16 cellular contexts compared by ENCODE assay signal in genomic region chr3:73036694-73037368, GRCh38. TPM values are rescaled to one million over a fixed set of nuclear protein-coding genes. Genes with fewer than 3 reads are reported as not detected.
A peak's percentile ranks its signal among the peaks of the same experiment; 100 is the strongest.
DNase-seq lines count a peak whose midpoint lies in the region; ATAC-seq and TF ChIP-seq lines count a peak whose summit lies in the region.
"Had no signal": no experiment of that assay in that cellular context is flagged by ENCODE, and none has a peak within 500 bp of the region (broad histone marks: within the 10 kb centered on the region; RNA-seq: fewer than 3 reads in every experiment).

No MANE protein-coding gene starts in this region.

- H3K27ac ChIP-seq in RWPE2 (ENCODE audit: poor library complexity, severe bottlenecking), result peak overlapping the region; percentile 68
- H3K27ac ChIP-seq in epithelial cell of prostate, result peak overlapping the region; percentile 25

- ATAC-seq in activated T-cell treated with anti-CD3 and anti-CD28 coated beads, Interleukin-2, amount 50 U/mL, for 72 hours (replicated peaks in 1 of 2), result peak; percentile 22 to 34
- ATAC-seq in RWPE2 (ENCODE audit: low read depth), result peak; percentile 74
- ATAC-seq in stimulated activated effector memory CD8-positive, alpha-beta T cell treated with anti-CD3 and anti-CD28 coated beads, Interleukin-12 subunit alpha, Interleukin-12 subunit beta, amount 100 ng/mL, for 72 hours, result peak; percentile 36
- ATAC-seq in HG03280 (IDR thresholded peaks at IDR 0.05; ENCODE audit: unreplicated experiment), result no peak
- ATAC-seq in GM18868 (IDR thresholded peaks at IDR 0.05; ENCODE audit: unreplicated experiment), result no peak

- peaks cover 91% of the 10 kb centered on the region for H3K4me1 Mint-ChIP-seq in activated T-cell treated with anti-CD3 and anti-CD28 coated beads, Interleukin-2, amount 50 U/mL, for 72 hours (ENCODE audit: low read depth)
- H3K4me1 Mint-ChIP-seq in stimulated activated effector memory CD8-positive, alpha-beta T cell treated with anti-CD3 and anti-CD28 coated beads, Interleukin-12 subunit alpha, Interleukin-12 subunit beta, amount 100 ng/mL, for 72 hours, result peaks cover 63% of the 10 kb centered on the region

- peaks cover 20% of the 10 kb centered on the region for H3K4me1 ChIP-seq in RWPE2 (ENCODE audit: insufficient read depth, poor library complexity, severe bottlenecking)

- no peaks in the 10 kb centered on the region for H3K27me3 Mint-ChIP-seq in activated T-cell treated with anti-CD3 and anti-CD28 coated beads, Interleukin-2, amount 50 U/mL, for 72 hours (ENCODE audit: low read depth)
- H3K27me3 Mint-ChIP-seq: stimulated activated naive B cell treated with anti-CD40 and anti-IgM and Interleukin-4, amounts not matched to agents 10 μg/mL and 1 μg/mL and 100 μg/mL, for 72 hours had no signal

- no peak for DNase-seq in activated T-cell treated with anti-CD3 and anti-CD28 coated beads, Interleukin-2, amount 50 U/mL, for 72 hours
- no peak for DNase-seq in activated T-cell treated with anti-CD3 and anti-CD28 coated beads, Interleukin-2, amount 50 U/mL, for 48 hours
- no peak for DNase-seq in RWPE2 (ENCODE audit: low spot score)
- DNase-seq in epithelial cell of prostate (ENCODE audit: low read depth, low spot score), result no peak
- DNase-seq in stimulated activated effector memory CD8-positive, alpha-beta T cell treated with anti-CD3 and anti-CD28 coated beads, Interleukin-12 subunit alpha, Interleukin-12 subunit beta, amount 100 ng/mL, for 72 hours (ENCODE audit: low spot score in 2 of 2), result no peak
- no peak for DNase-seq in activated CD8-positive, alpha-beta memory T cell treated with anti-CD3 and anti-CD28 coated beads, Interleukin-2, amount 50 U/mL, for 4 hours
- DNase-seq: activated CD4-positive, CD25-positive, alpha-beta regulatory T cell; anterior cingulate cortex; GOT3; Kasumi-1; RPMI8226; stimulated activated naive B cell treated with anti-CD40 and anti-IgM and Interleukin-4, amounts not matched to agents 10 μg/mL and 1 μg/mL and 100 μg/mL, for 72 hours had no signal

- H3K36me3 Mint-ChIP-seq in activated T-cell treated with anti-CD3 and anti-CD28 coated beads, Interleukin-2, amount 50 U/mL, for 72 hours (ENCODE audit: insufficient read depth in 2 of 2), result peaks cover 7 to 15% of the 10 kb centered on the region in 2 donors
- H3K36me3 Mint-ChIP-seq in stimulated activated effector memory CD8-positive, alpha-beta T cell treated with anti-CD3 and anti-CD28 coated beads, Interleukin-12 subunit alpha, Interleukin-12 subunit beta, amount 100 ng/mL, for 72 hours, result peaks cover 42% of the 10 kb centered on the region

- H3K27ac Mint-ChIP-seq in activated T-cell treated with anti-CD3 and anti-CD28 coated beads, Interleukin-2, amount 50 U/mL, for 72 hours, result peak overlapping the region; percentile 60
- H3K27ac Mint-ChIP-seq in stimulated activated effector memory CD8-positive, alpha-beta T cell treated with anti-CD3 and anti-CD28 coated beads, Interleukin-12 subunit alpha, Interleukin-12 subunit beta, amount 100 ng/mL, for 72 hours, result no peak overlapping the region
- H3K27ac Mint-ChIP-seq: stimulated activated naive B cell treated with anti-CD40 and anti-IgM and Interleukin-4, amounts not matched to agents 10 μg/mL and 1 μg/mL and 100 μg/mL, for 72 hours had no signal

- no peaks in the 10 kb centered on the region for H3K9me3 ChIP-seq in RWPE2 (ENCODE audit: severe bottlenecking)
- H3K9me3 ChIP-seq: esophagus muscularis mucosa had no signal

- H3K9me3 Mint-ChIP-seq in activated T-cell treated with anti-CD3 and anti-CD28 coated beads, Interleukin-2, amount 50 U/mL, for 72 hours, result no peaks in the 10 kb centered on the region
- no peaks in the 10 kb centered on the region for H3K9me3 Mint-ChIP-seq in stimulated activated effector memory CD8-positive, alpha-beta T cell treated with anti-CD3 and anti-CD28 coated beads, Interleukin-12 subunit alpha, Interleukin-12 subunit beta, amount 100 ng/mL, for 72 hours
- H3K9me3 Mint-ChIP-seq: neural crest cell had no signal

- H3K4me3 ChIP-seq in RWPE2 (ENCODE audit: severe bottlenecking), result no peak overlapping the region
- H3K4me3 ChIP-seq: esophagus muscularis mucosa had no signal

- no peak for TF ChIP-seq CTCF in RWPE2 (IDR thresholded peaks at IDR 0.05; ENCODE audit: poor library complexity, severe bottlenecking)

- H3K27me3 ChIP-seq in RWPE2 (ENCODE audit: insufficient read depth, poor library complexity, severe bottlenecking), result no peaks in the 10 kb centered on the region
- H3K27me3 ChIP-seq: esophagus muscularis mucosa had no signal

- H3K4me3 Mint-ChIP-seq in activated T-cell treated with anti-CD3 and anti-CD28 coated beads, Interleukin-2, amount 50 U/mL, for 72 hours, result peak overlapping the region in 1 of 2 donors; percentile 26
- no peak overlapping the region for H3K4me3 Mint-ChIP-seq in stimulated activated effector memory CD8-positive, alpha-beta T cell treated with anti-CD3 and anti-CD28 coated beads, Interleukin-12 subunit alpha, Interleukin-12 subunit beta, amount 100 ng/mL, for 72 hours
- H3K4me3 Mint-ChIP-seq: neural crest cell; stimulated activated naive B cell treated with anti-CD40 and anti-IgM and Interleukin-4, amounts not matched to agents 10 μg/mL and 1 μg/mL and 100 μg/mL, for 72 hours had no signal

- H3K36me3 ChIP-seq in RWPE2 (ENCODE audit: low read depth), result 0 out of 2 replicates have a peak, but pooled peaks cover 4% of the 10 kb centered on the region
- H3K36me3 ChIP-seq: esophagus muscularis mucosa had no signal

RNA-seq across cellular contexts. Expression of gene EBLN2, which starts 24.6 kb away (rescaled TPM):
- total RNA-seq in activated T-cell treated with anti-CD3 and anti-CD28 coated beads, Interleukin-2, amount 50 U/mL, for 72 hours, result 1 to 10 TPM; 7.0 to 7.4 TPM

RNA-seq across cellular contexts. Expression of gene PPP4R2, which starts 40.2 kb away (rescaled TPM):
- total RNA-seq in activated T-cell treated with anti-CD3 and anti-CD28 coated beads, Interleukin-2, amount 50 U/mL, for 72 hours, result 100 to 1,000 TPM in 1 of 2 donors, 10 to 100 TPM in 1; 99.5 to 101 TPM

Comparison
In these comparisons a context has a peak if more than half of its experiments do, and no peak if none do; other contexts are left out.
1. ATAC-seq: peak in activated T-cell treated with anti-CD3 and anti-CD28 coated beads, Interleukin-2, amount 50 U/mL, for 72 hours (2 of 2), RWPE2 (single experiment) and stimulated activated effector memory CD8-positive, alpha-beta T cell treated with anti-CD3 and anti-CD28 coated beads, Interleukin-12 subunit alpha, Interleukin-12 subunit beta, amount 100 ng/mL, for 72 hours (single experiment); none in HG03280 (single experiment) and GM18868 (single experiment).